5 cellular contexts compared by ENCODE assay signal in the genomic region with DNA sequence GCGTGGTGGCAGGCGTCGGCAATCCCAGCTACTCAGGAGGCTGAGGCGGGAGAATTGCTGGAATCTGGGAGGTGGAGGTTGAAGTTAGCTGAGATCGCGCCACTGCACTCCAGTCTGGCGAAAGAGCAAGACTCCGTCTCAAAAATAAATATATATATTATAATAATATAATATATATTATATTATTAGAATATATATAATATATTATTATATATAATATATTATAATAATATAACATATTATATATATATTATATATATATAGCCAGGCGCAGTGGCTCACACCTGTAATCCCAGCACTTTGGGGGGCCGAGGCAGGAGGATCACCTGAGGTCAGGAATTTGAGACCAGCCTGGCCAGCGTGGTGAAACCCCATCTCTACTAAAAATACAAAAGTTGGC. TPM values are rescaled to one million over a fixed set of nuclear protein-coding genes. Genes with fewer than 3 reads are reported as not detected.
"Had no signal": no experiment of that assay in that cellular context is flagged by ENCODE, and none has a peak within 500 bp of the region (broad histone marks: within the 10 kb centered on the region; RNA-seq: fewer than 3 reads in every experiment).

No MANE protein-coding gene starts in this region.

RNA-seq across cellular contexts. Expression of a gene that starts 9.7 kb away (rescaled TPM):
- total RNA-seq: HepG2, HT-29, HT1080, IMR-90, K562 had no signal
